ENCODE assay signal across 8 cellular contexts in the genomic region with DNA sequence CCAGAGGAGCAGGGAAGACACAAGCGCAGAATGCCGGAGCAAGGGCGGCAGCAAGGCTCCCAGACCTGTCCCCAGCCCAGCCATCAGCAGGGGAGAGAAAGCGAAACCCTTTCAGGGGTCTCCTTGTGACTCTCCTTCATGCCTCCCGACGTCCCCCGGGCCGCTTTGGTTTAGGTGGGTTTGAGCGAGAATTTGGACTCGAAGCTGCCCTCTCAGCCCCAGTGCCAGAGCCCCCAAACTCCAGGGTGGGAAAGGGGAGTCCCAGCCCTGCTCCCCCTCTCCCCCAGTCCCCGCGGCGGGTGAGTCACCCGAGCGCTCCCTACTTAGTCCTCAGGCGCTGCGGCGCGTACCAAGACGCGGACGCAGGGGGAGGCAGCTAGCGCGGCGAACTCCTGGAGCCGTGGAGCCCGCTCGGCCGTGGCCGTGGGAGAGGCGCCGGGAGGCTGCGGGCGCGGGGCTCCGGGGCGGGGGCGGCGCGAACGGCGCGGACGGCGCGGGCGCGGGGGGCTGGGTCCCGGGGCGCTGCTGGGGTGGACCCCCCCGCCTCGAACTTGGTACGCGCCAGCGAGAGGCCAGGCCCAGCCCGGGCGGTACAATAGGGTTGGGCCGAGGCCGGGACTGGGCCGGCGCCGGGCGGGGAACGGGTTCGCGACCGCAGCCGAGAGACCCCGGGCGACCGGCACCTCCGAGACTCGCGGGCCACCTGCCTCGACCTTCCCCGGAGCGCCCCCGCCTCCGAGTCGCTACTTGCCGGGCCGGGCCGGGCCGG. TPM values are rescaled to one million over a fixed set of nuclear protein-coding genes. Genes with fewer than 3 reads are reported as not detected.
DNase-seq lines count a peak whose midpoint lies in the region; ATAC-seq and TF ChIP-seq lines count a peak whose summit lies in the region.

A gene (plus strand): TSS at position 601 of the 769 bp plus-strand sequence. CDS start 258 bp downstream, outside the sequence.

- peak; percentile 55 for ATAC-seq in GM21390 (IDR thresholded peaks at IDR 0.05; ENCODE audit: unreplicated experiment)

- peaks cover 38% of the 10 kb centered on the region for H4K20me1 ChIP-seq in neural progenitor cell (ENCODE audit: low read depth)

- no peaks in the 10 kb centered on the region for H3K9me3 ChIP-seq in neural progenitor cell (ENCODE audit: low read depth)

- H3K4me3 Mint-ChIP-seq in Calu3 (ENCODE audit: low read depth, unreplicated experiment): peak within 1 kb of the TSS; percentile 91
- peak within 1 kb of the TSS; percentile 86 to 97 (median 95) for H3K4me3 Mint-ChIP-seq in IgD-negative memory B cell
- peak within 1 kb of the TSS; percentile 94 for H3K4me3 Mint-ChIP-seq in neural progenitor cell

- DNase-seq in Calu3 (peak; percentile 86), fibroblast of villous mesenchyme (ENCODE audit: low read depth) (peak; percentile 86), neural progenitor cell (ENCODE audit: low spot score) (peak; percentile 93), stromal cell of bone marrow (ENCODE audit: low read depth) (peak; percentile 73)
- DNase-seq in activated effector memory CD4-positive, alpha-beta T cell treated with anti-CD3 and anti-CD28 coated beads, Interleukin-2, amount 50 U/mL, for 16 hours: peak; percentile 94

- CTCF ChIA-PET in Calu3 (lab: Charles Lee): interaction anchor here (0.7 kb wide), 1 partner anchor 245 kb away, joined by 9 read pairs; no protein-coding TSS in a partner anchor

- peak within 1 kb of the TSS; percentile 93 for H3K4me2 ChIP-seq in neural progenitor cell

- H3F3A ChIP-seq in neural progenitor cell (ENCODE audit: low read depth): peaks cover 69% of the 10 kb centered on the region

- peak; percentile 90 for TF ChIP-seq POLR2A in Raji (IDR thresholded peaks at IDR 0.05; ENCODE audit: insufficient read depth, low read depth, low read length)

- peaks cover 15% of the 10 kb centered on the region for H3K27me3 ChIP-seq in neural progenitor cell

- BruUV-seq in Calu3 (replicated peaks; lab: Mats Ljungman, UMichigan): no TSS peak

- H3K27me3 Mint-ChIP-seq in Calu3 (ENCODE audit: unreplicated experiment): no peaks in the 10 kb centered on the region
- no peaks in the 10 kb centered on the region for H3K27me3 Mint-ChIP-seq in IgD-negative memory B cell
- peaks cover 3% of the 10 kb centered on the region for H3K27me3 Mint-ChIP-seq in neural progenitor cell (ENCODE audit: insufficient read depth, low read depth)

- H3K4me1 ChIP-seq in neural progenitor cell: peaks cover 35% of the 10 kb centered on the region

- peak within 1 kb of the TSS; percentile 95 for H3K27ac ChIP-seq in neural progenitor cell

- H3K9me3 Mint-ChIP-seq in Calu3 (ENCODE audit: low read depth, unreplicated experiment) (no peaks in the 10 kb centered on the region), IgD-negative memory B cell (no peaks in the 10 kb centered on the region), neural progenitor cell (no peaks in the 10 kb centered on the region)

- TF ChIP-seq CTCF in Calu3 (IDR thresholded peaks at IDR 0.05; ENCODE audit: unreplicated experiment): no peak
- no peak for TF ChIP-seq CTCF in fibroblast of villous mesenchyme (IDR thresholded peaks at IDR 0.05; ENCODE audit: insufficient read depth, low read depth, low read length)
- TF ChIP-seq CTCF in neural progenitor cell (IDR thresholded peaks at IDR 0.05): no peak

- peak within 1 kb of the TSS; percentile 58 for H2AFZ ChIP-seq in neural progenitor cell (replicated peaks)

- H3K4me3 ChIP-seq in fibroblast of villous mesenchyme (ENCODE audit: low read depth, low read length) (peak within 1 kb of the TSS; percentile 97), neural progenitor cell (peak within 1 kb of the TSS; percentile 99)

- H3K27ac Mint-ChIP-seq in Calu3 (ENCODE audit: unreplicated experiment) (peak within 1 kb of the TSS; percentile 89), IgD-negative memory B cell (peak within 1 kb of the TSS; percentile 89 to 95 (median 94)), neural progenitor cell (peak within 1 kb of the TSS; percentile 85)

- no peaks in the 10 kb centered on the region for H3K36me3 ChIP-seq in neural progenitor cell

- H3K36me3 Mint-ChIP-seq in Calu3 (ENCODE audit: insufficient read depth, unreplicated experiment) (peaks cover 29% of the 10 kb centered on the region), IgD-negative memory B cell (no peaks in the 10 kb centered on the region), neural progenitor cell (peaks cover 15% of the 10 kb centered on the region)

- intact Hi-C loops in Calu3 (cut with micrococcal nuclease; ENCODE audit: unreplicated experiment): no loop called here

- peaks cover 41% of the 10 kb centered on the region for H3K79me2 ChIP-seq in neural progenitor cell (ENCODE audit: low read depth)

- peaks cover 31% of the 10 kb centered on the region for H3K4me1 Mint-ChIP-seq in Calu3 (ENCODE audit: low read depth, unreplicated experiment)
- peaks cover 41 to 50% (median 42%) of the 10 kb centered on the region in 3 donors for H3K4me1 Mint-ChIP-seq in IgD-negative memory B cell
- H3K4me1 Mint-ChIP-seq in neural progenitor cell: peaks cover 65% of the 10 kb centered on the region

- peak within 1 kb of the TSS; percentile 63 for H3K9ac ChIP-seq in neural progenitor cell

RNA-seq across cellular contexts. Expression of the gene that starts here (rescaled TPM):
- 96.2 and 98.3 TPM in 2 replicates for total RNA-seq in Calu3 (2022)
- polyA plus RNA-seq in IgD-negative memory B cell: 11.4 TPM
- 142 and 187 TPM in 2 replicates for total RNA-seq in fibroblast of villous mesenchyme
- total RNA-seq in neural progenitor cell (ENCODE audit: low replicate concordance): 35.0 and 81.1 TPM in 2 replicates

Comparison
In these comparisons a context has a peak if more than half of its experiments do, and no peak if none do; other contexts are left out.
1. Peak in every context shown above with its lines: DNase-seq, ATAC-seq, H3K4me3 ChIP-seq and H3K27ac ChIP-seq.